24 cellular contexts compared by ENCODE assay signal in genomic region chr3:189338366-189338765, GRCh38.
"Had no signal": no experiment of that assay in that cellular context is flagged by ENCODE, and none has a peak within 500 bp of the region (broad histone marks: within the 10 kb centered on the region; RNA-seq: fewer than 3 reads in every experiment).

No MANE protein-coding gene starts in this region.

- H3K4me3 ChIP-seq: body of pancreas, dorsolateral prefrontal cortex, neural progenitor cell, ovary, sigmoid colon, thyroid gland had no signal

- H3K9ac ChIP-seq: neural progenitor cell had no signal

- H3K36me3 ChIP-seq: neural progenitor cell, ovary, sigmoid colon, thyroid gland had no signal

- DNase-seq: activated CD4-positive, alpha-beta T cell treated with anti-CD3 and anti-CD28 coated beads for 48 hours; activated CD4-positive, CD25-positive, alpha-beta regulatory T cell; activated CD8-positive, alpha-beta T cell treated with anti-CD3 and anti-CD28 coated beads for 36 hours; activated naive CD4-positive, alpha-beta T cell; activated naive CD8-positive, alpha-beta T cell treated with anti-CD3 and anti-CD28 coated beads for 36 hours; activated T-cell treated with anti-CD3 and anti-CD28 coated beads, Interleukin-2, amount 50 U/mL, for 1 hour; amygdala; body of pancreas; central memory CD4-positive, alpha-beta T cell; dorsolateral prefrontal cortex; foreskin fibroblast; hypothalamus; naive B cell; ovary; sigmoid colon; stimulated activated CD4-positive, alpha-beta T cell treated with anti-CD3 and anti-CD28 coated beads, Interleukin-12 subunit alpha, Interleukin-12 subunit beta, amount 100 ng/mL, for 4 hours; stimulated activated CD4-positive, alpha-beta T cell treated with anti-CD3 and anti-CD28 coated beads, Interleukin-1b, Interleukin-23, amount 100 ng/mL, for 48 hours; stimulated activated naive CD4-positive, alpha-beta T cell treated with Interleukin-2 at 50 U/mL for 16 hours; T-helper 1 cell; T1000; thyroid gland had no signal

- FAIRE-seq: colon had no signal

- H3K27me3 ChIP-seq: body of pancreas, neural progenitor cell, ovary, sigmoid colon, thyroid gland had no signal

- H3K4me2 ChIP-seq: neural progenitor cell had no signal

- H3K4me1 ChIP-seq: body of pancreas, neural progenitor cell, sigmoid colon, thyroid gland had no signal

- H2AFZ ChIP-seq: neural progenitor cell had no signal

- H3K27ac ChIP-seq: body of pancreas, dorsolateral prefrontal cortex, epithelial cell of prostate, neural progenitor cell, ovary, sigmoid colon, thyroid gland had no signal

- H3K9me3 ChIP-seq: body of pancreas, ovary, sigmoid colon, thyroid gland had no signal
